ENCODE assay signal across 1 cellular context in the genomic region with DNA sequence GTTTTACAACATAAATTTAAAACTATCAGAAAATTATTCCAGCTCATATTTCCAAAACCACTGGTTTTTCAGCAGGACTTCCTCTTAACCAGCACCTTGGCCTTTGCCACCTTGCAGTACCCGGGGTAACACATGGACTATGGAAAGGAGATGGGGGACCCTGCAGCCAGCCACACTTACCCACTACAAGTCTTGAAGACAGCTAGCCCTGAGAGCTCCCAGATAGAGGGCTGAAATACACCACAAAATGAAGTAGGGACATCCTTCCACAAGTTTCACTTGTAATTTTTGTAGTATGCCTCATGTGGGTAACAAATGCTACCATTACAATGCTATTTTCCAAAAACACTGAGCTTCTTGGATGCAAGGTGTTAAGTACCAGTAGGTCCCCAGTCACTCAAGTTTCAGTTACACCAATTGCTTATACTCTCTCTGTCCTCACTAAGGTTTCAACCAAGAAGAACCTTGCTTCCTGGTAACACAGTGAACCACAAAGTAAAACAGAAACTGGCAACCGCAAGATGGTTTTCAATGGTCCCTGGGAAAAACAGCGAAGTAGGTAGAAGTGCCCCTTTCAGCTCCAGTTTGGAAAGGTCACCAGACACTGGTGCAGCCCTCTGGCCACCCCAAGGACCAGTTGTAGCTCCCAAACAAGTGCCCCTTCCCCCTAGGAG.
TF ChIP-seq lines count a peak whose summit lies in the region.

No MANE protein-coding gene starts in this region.

TF ChIP-seq in GM23338, 12 proteins besides CTCF, POLR2A, EP300 and RAD21 (continued from another document):
- TF ChIP-seq, protein P1, sequence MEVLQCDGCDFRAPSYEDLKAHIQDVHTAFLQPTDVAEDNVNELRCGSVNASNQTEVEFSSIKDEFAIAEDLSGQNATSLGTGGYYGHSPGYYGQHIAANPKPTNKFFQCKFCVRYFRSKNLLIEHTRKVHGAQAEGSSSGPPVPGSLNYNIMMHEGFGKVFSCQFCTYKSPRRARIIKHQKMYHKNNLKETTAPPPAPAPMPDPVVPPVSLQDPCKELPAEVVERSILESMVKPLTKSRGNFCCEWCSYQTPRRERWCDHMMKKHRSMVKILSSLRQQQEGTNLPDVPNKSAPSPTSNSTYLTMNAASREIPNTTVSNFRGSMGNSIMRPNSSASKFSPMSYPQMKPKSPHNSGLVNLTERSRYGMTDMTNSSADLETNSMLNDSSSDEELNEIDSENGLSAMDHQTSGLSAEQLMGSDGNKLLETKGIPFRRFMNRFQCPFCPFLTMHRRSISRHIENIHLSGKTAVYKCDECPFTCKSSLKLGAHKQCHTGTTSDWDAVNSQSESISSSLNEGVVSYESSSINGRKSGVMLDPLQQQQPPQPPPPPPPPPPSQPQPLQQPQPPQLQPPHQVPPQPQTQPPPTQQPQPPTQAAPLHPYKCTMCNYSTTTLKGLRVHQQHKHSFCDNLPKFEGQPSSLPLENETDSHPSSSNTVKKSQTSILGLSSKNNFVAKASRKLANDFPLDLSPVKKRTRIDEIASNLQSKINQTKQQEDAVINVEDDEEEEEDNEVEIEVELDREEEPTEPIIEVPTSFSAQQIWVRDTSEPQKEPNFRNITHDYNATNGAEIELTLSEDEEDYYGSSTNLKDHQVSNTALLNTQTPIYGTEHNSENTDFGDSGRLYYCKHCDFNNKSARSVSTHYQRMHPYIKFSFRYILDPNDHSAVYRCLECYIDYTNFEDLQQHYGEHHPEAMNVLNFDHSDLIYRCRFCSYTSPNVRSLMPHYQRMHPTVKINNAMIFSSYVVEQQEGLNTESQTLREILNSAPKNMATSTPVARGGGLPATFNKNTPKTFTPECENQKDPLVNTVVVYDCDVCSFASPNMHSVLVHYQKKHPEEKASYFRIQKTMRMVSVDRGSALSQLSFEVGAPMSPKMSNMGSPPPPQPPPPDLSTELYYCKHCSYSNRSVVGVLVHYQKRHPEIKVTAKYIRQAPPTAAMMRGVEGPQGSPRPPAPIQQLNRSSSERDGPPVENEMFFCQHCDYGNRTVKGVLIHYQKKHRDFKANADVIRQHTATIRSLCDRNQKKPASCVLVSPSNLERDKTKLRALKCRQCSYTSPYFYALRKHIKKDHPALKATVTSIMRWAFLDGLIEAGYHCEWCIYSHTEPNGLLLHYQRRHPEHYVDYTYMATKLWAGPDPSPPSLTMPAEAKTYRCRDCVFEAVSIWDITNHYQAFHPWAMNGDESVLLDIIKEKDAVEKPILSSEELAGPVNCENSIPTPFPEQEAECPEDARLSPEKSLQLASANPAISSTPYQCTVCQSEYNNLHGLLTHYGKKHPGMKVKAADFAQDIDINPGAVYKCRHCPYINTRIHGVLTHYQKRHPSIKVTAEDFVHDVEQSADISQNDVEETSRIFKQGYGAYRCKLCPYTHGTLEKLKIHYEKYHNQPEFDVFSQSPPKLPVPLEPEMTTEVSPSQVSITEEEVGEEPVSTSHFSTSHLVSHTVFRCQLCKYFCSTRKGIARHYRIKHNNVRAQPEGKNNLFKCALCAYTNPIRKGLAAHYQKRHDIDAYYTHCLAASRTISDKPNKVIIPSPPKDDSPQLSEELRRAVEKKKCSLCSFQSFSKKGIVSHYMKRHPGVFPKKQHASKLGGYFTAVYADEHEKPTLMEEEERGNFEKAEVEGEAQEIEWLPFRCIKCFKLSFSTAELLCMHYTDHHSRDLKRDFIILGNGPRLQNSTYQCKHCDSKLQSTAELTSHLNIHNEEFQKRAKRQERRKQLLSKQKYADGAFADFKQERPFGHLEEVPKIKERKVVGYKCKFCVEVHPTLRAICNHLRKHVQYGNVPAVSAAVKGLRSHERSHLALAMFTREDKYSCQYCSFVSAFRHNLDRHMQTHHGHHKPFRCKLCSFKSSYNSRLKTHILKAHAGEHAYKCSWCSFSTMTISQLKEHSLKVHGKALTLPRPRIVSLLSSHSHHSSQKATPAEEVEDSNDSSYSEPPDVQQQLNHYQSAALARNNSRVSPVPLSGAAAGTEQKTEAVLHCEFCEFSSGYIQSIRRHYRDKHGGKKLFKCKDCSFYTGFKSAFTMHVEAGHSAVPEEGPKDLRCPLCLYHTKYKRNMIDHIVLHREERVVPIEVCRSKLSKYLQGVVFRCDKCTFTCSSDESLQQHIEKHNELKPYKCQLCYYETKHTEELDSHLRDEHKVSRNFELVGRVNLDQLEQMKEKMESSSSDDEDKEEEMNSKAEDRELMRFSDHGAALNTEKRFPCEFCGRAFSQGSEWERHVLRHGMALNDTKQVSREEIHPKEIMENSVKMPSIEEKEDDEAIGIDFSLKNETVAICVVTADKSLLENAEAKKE (CRISPR knock-in tag; IDR thresholded peaks at IDR 0.05) = no peak
- TF ChIP-seq NANOG (IDR thresholded peaks at IDR 0.05; ENCODE audit: borderline replicate concordance) (no peak), JUNB (IDR thresholded peaks at IDR 0.05; ENCODE audit: unreplicated experiment) (no peak)
